In genomic region chr7:134755422-134756022, GRCh38 we compare ENCODE assay signal across 8 cellular contexts. TPM values are rescaled to one million over a fixed set of nuclear protein-coding genes. Genes with fewer than 3 reads are reported as not detected.
DNase-seq lines count a peak whose midpoint lies in the region; ATAC-seq, FAIRE-seq and TF ChIP-seq lines count a peak whose summit lies in the region.

No MANE protein-coding gene starts in this region.

- no peaks in the 10 kb centered on the region for H3K79me2 ChIP-seq in keratinocyte (ENCODE audit: control insufficient read depth, insufficient read depth, low read length)

- ATAC-seq in heart left ventricle (no peak), Right ventricle myocardium superior (ENCODE audit: poor library complexity) (no peak), GM18505 (IDR thresholded peaks at IDR 0.05; ENCODE audit: unreplicated experiment) (no peak), GM21723 (IDR thresholded peaks at IDR 0.05; ENCODE audit: unreplicated experiment) (no peak)
- ATAC-seq in activated T-cell treated with anti-CD3 and anti-CD28 coated beads, Interleukin-2, amount 50 U/mL, for 4 hours = no peak

- H3K27ac ChIP-seq in heart left ventricle = no peak overlapping the region
- no peak overlapping the region for H3K27ac ChIP-seq in keratinocyte (ENCODE audit: control insufficient read depth, insufficient read depth, low read length)
- H3K27ac ChIP-seq in tibial nerve = no peak overlapping the region

- TF ChIP-seq CTCF in heart left ventricle (IDR thresholded peaks at IDR 0.05) (peak; percentile 32 to 73 (median 58)), keratinocyte (optimal IDR thresholded peaks at IDR 0.05 in 1 of 3, IDR thresholded peaks at IDR 0.05 in 1 of 3, conservative IDR thresholded peaks at IDR 0.05 in 1 of 3; ENCODE audit: extremely low read depth in 1 of 3, insufficient read depth in 2 of 3, low read length in 3 of 3) (peak; percentile 48 to 62 (median 49)), tibial nerve (IDR thresholded peaks at IDR 0.05) (peak; percentile 31 to 67 (median 51))

- H3K27me3 ChIP-seq in heart left ventricle (no peaks in the 10 kb centered on the region), keratinocyte (ENCODE audit: control insufficient read depth, extremely low read depth, insufficient read depth, low read length) (no peaks in the 10 kb centered on the region), tibial nerve (no peaks in the 10 kb centered on the region)

- no peaks in the 10 kb centered on the region for H3K4me1 Mint-ChIP-seq in activated T-cell treated with anti-CD3 and anti-CD28 coated beads, Interleukin-2, amount 50 U/mL, for 4 hours (ENCODE audit: low read depth)

- no peaks in the 10 kb centered on the region for H3K27me3 Mint-ChIP-seq in activated T-cell treated with anti-CD3 and anti-CD28 coated beads, Interleukin-2, amount 50 U/mL, for 4 hours (ENCODE audit: low read depth)

- H3K36me3 ChIP-seq in heart left ventricle = no peaks in the 10 kb centered on the region
- H3K36me3 ChIP-seq in keratinocyte (ENCODE audit: control insufficient read depth in 2 of 2, extremely low read depth in 1 of 2, insufficient read depth in 2 of 2, low read length in 2 of 2) = no peaks in the 10 kb centered on the region
- H3K36me3 ChIP-seq in tibial nerve = no peaks in the 10 kb centered on the region

- H3K9ac ChIP-seq in keratinocyte (ENCODE audit: control insufficient read depth, extremely low read depth, insufficient read depth, low read length) = no peak overlapping the region

- DNase-seq in heart left ventricle = peak in 1 of 5 donors; percentile 36
- DNase-seq in Right ventricle myocardium superior = no peak
- peak; percentile 32 for DNase-seq in activated T-cell treated with anti-CD3 and anti-CD28 coated beads, Interleukin-2, amount 50 U/mL, for 4 hours
- DNase-seq in keratinocyte (ENCODE audit: low read depth, low spot score) = no peak
- peak in 1 of 2 donors; percentile 68 for DNase-seq in tibial nerve (ENCODE audit: low spot score in 2 of 2)
- no peak for DNase-seq in NCI-H510A (lab: John Stamatoyannopoulos, UW)

- dilution Hi-C loops in keratinocyte (cut with MboI; ENCODE audit: extremely low pct_ligation_motif_present, low sequenced_read_pairs) = no loop called here

- no peak overlapping the region for H3K4me3 Mint-ChIP-seq in activated T-cell treated with anti-CD3 and anti-CD28 coated beads, Interleukin-2, amount 50 U/mL, for 4 hours

- peak in 1 of 2 donors; percentile 7 for TF ChIP-seq EP300 in tibial nerve (IDR thresholded peaks at IDR 0.05)

- H3K4me1 ChIP-seq in heart left ventricle (peaks cover 0 to 9% (median 0%) of the 10 kb centered on the region in 12 donors), keratinocyte (ENCODE audit: control insufficient read depth, extremely low read depth, insufficient read depth, low read length) (peaks cover 12% of the 10 kb centered on the region), tibial nerve (peaks cover 0 to 3% (median 0%) of the 10 kb centered on the region in 4 donors)

- H3K9me3 ChIP-seq in heart left ventricle (no peaks in the 10 kb centered on the region), keratinocyte (ENCODE audit: control insufficient read depth, low read depth, low read length) (no peaks in the 10 kb centered on the region), tibial nerve (no peaks in the 10 kb centered on the region)

- no peak overlapping the region for H3K4me2 ChIP-seq in keratinocyte (ENCODE audit: control insufficient read depth, extremely low read depth, insufficient read depth, low read depth, low read length)

- H3K9me3 Mint-ChIP-seq in activated T-cell treated with anti-CD3 and anti-CD28 coated beads, Interleukin-2, amount 50 U/mL, for 4 hours = no peaks in the 10 kb centered on the region

- no peak for FAIRE-seq in keratinocyte (lab: Jason Lieb, UNC)

- no peak overlapping the region for H2AFZ ChIP-seq in keratinocyte (ENCODE audit: control insufficient read depth, low read length)

- no peaks in the 10 kb centered on the region for H3K9me1 ChIP-seq in keratinocyte (ENCODE audit: control insufficient read depth, extremely low read depth, insufficient read depth, low read length)

- intact Hi-C loops in heart left ventricle (cut with DNase I) = loop anchor here in 2 of 10 donors (5.0 to 10.0 kb wide), 2 partner anchors 61 to 63 kb away; no protein-coding TSS in a partner anchor
- intact Hi-C loops in Right ventricle myocardium superior (cut with DNase I) = no loop called here

- TF ChIP-seq POLR2A in heart left ventricle (IDR thresholded peaks at IDR 0.05) (no peak), tibial nerve (IDR thresholded peaks at IDR 0.05) (no peak), GM18505 (IDR thresholded peaks at IDR 0.05; ENCODE audit: borderline replicate concordance, extremely low read depth, insufficient read depth, insufficient read length) (no peak)

- no peaks in the 10 kb centered on the region for H3K36me3 Mint-ChIP-seq in activated T-cell treated with anti-CD3 and anti-CD28 coated beads, Interleukin-2, amount 50 U/mL, for 4 hours (ENCODE audit: insufficient read depth)

- H4K20me1 ChIP-seq in keratinocyte (ENCODE audit: control insufficient read depth, extremely low read depth, insufficient read depth, low read length) = no peaks in the 10 kb centered on the region

- WGBS in heart left ventricle, 4 donors = 46 to 63% (median 58%) methylated on average over 1 of the region's 1 CpG
- 29 to 61% methylated on average over 1 of the region's 1 CpG for WGBS in tibial nerve, 2 donors

- no peak overlapping the region for H3K4me3 ChIP-seq in heart left ventricle
- no peak overlapping the region for H3K4me3 ChIP-seq in keratinocyte (ENCODE audit: control insufficient read depth in 2 of 3, extremely low read depth in 1 of 3, insufficient read depth in 2 of 3, low read depth in 1 of 3, low read length in 3 of 3)
- H3K4me3 ChIP-seq in tibial nerve = no peak overlapping the region

RNA-seq across cellular contexts. Expression of gene CALD1, which starts 23.9 kb away (rescaled TPM):
- total RNA-seq in heart left ventricle (100 to 1,000 TPM in 8 of 9 donors, 10 to 100 TPM in 1; 89.6 to 186 (median 130) TPM), Right ventricle myocardium superior (86.1 TPM), tibial nerve (100 to 1,000 TPM; 320 to 870 (median 433) TPM)
- polyA plus RNA-seq in heart left ventricle (100 to 1,000 TPM in 1 of 2 donors, 10 to 100 TPM in 1; 95.1 to 104 TPM), keratinocyte (169 to 229 TPM (median 198 TPM) in 3 replicates)
- 1 to 10 TPM; 1.4 to 2.7 (median 1.6) TPM for total RNA-seq in activated T-cell treated with anti-CD3 and anti-CD28 coated beads, Interleukin-2, amount 50 U/mL, for 4 hours
- 135 TPM for polyA plus RNA-seq in keratinocyte (2011; ENCODE audit: low read depth)
- 175 and 262 TPM in 2 replicates for polyA plus RNA-seq in keratinocyte (2011; cell fraction: cytosol; rRNA removed)
- polyA plus RNA-seq in keratinocyte (2011; cell fraction: nucleus; rRNA removed) = 308 and 349 TPM in 2 replicates
- 55.2 and 198 TPM in 2 replicates for polyA plus RNA-seq in keratinocyte (2012; ENCODE audit: low replicate concordance)
- polyA minus RNA-seq in keratinocyte = 79.3 to 202 TPM (median 169 TPM) in 3 replicates
- 127 TPM for polyA minus RNA-seq in keratinocyte (2011; cell fraction: cytosol; rRNA and poly(A)+ RNA removed)
- polyA minus RNA-seq in keratinocyte (2011; cell fraction: nucleus; rRNA and poly(A)+ RNA removed) = 125 and 268 TPM in 2 replicates

Comparison
In these comparisons a context has a peak if more than half of its experiments do, and no peak if none do; other contexts are left out.
1. RNA of gene CALD1, which starts 23.9 kb away (total RNA-seq): 320 to 870 TPM in tibial nerve, 89.6 to 186 TPM in heart left ventricle and 86.1 TPM in Right ventricle myocardium superior (single experiment); 1.4 to 2.7 TPM in activated T-cell treated with anti-CD3 and anti-CD28 coated beads, Interleukin-2, amount 50 U/mL, for 4 hours; every median in the first group is over 10 times any median in the second.
2. Peak in every context shown above with its lines, with median percentiles within 50 percentile points of each other: CTCF ChIP-seq.